26 cellular contexts compared by ENCODE assay signal in genomic region chr4:59676389-59676788, GRCh38.
"Had no signal": no experiment of that assay in that cellular context is flagged by ENCODE, and none has a peak within 500 bp of the region (broad histone marks: within the 10 kb centered on the region; RNA-seq: fewer than 3 reads in every experiment).

No MANE protein-coding gene starts in this region.

- ATAC-seq: effector memory CD8-positive, alpha-beta T cell; esophagus mucosa; gastrocnemius medialis; heart right ventricle; left cardiac atrium; left lung; left ventricle myocardium superior; lower lobe of right lung had no signal

- H3K27ac Mint-ChIP-seq: dendritic cell treated with granulocyte-macrophage colony-stimulating factor and Interleukin-4, amounts not matched to agents 40 ng/mL and 50 ng/mL, for 4 days; effector memory CD8-positive, alpha-beta T cell; endodermal cell had no signal

- H3K9me3 ChIP-seq: colonic mucosa, esophagus squamous epithelium, gastrocnemius medialis, lower lobe of right lung had no signal

- H3K9me3 Mint-ChIP-seq: dendritic cell treated with granulocyte-macrophage colony-stimulating factor and Interleukin-4, amounts not matched to agents 40 ng/mL and 50 ng/mL, for 4 days; endodermal cell had no signal

- H3K4me3 ChIP-seq: colonic mucosa, esophagus squamous epithelium, gastrocnemius medialis, heart right ventricle, left lung, lower lobe of right lung had no signal

- FAIRE-seq: endometrium, islet of Langerhans, keratinocyte had no signal

- H3K27me3 ChIP-seq: colonic mucosa, esophagus squamous epithelium, gastrocnemius medialis, heart right ventricle, left lung had no signal

- H3K4me3 Mint-ChIP-seq: dendritic cell treated with granulocyte-macrophage colony-stimulating factor and Interleukin-4, amounts not matched to agents 40 ng/mL and 50 ng/mL, for 4 days; effector memory CD8-positive, alpha-beta T cell; endodermal cell had no signal

- H3K27ac ChIP-seq: colonic mucosa, epithelial cell of prostate, esophagus squamous epithelium, gastrocnemius medialis, heart right ventricle, left lung, lower lobe of right lung had no signal

- H3K36me3 ChIP-seq: colonic mucosa, esophagus squamous epithelium, gastrocnemius medialis, heart right ventricle, left lung, lower lobe of right lung had no signal

- H3K4me1 ChIP-seq: colonic mucosa, esophagus squamous epithelium, gastrocnemius medialis, heart right ventricle, left lung, lower lobe of right lung had no signal

- H3K27me3 Mint-ChIP-seq: dendritic cell treated with granulocyte-macrophage colony-stimulating factor and Interleukin-4, amounts not matched to agents 40 ng/mL and 50 ng/mL, for 4 days; effector memory CD8-positive, alpha-beta T cell had no signal

- H3K4me1 Mint-ChIP-seq: endodermal cell had no signal

- DNase-seq: colonic mucosa; cortex of kidney; effector CD8-positive, alpha-beta T cell; effector memory CD8-positive, alpha-beta T cell; endodermal cell; erythroblast; esophagus squamous epithelium; foreskin fibroblast; foreskin melanocyte; gastrocnemius medialis; glutamatergic neuron; head of caudate nucleus; heart right ventricle; hippocampal formation; left cardiac atrium; left ventricle myocardium superior; lower lobe of right lung; mesenchymal stem cell; midbrain had no signal
